Comparison of ENCODE assay signal across 1 cellular context in the genomic region with DNA sequence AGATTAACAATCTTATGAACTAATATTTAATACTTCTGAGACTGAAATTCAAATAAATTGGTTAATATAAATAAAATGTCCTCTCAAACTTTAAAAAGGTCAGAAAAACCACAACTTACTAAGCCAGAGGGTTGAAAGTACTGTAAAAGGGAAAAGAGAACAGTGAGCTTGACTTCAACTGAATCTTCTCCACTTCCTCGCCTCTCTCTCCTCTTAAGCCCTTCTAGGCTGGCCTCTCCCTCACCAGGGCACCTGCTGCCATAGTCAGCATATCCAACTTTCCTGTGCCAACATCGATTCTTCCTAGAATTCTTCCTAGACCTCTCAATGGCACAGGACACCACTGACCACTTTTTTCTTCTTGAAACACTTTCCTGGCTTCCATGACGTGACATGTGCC.
A peak's percentile ranks its signal among the peaks of the same experiment; 100 is the strongest.
TF ChIP-seq lines count a peak whose summit lies in the region.

No MANE protein-coding gene starts in this region.

TF ChIP-seq in GM12878, 131 proteins besides CTCF, POLR2A, EP300 and RAD21 (continued from another document):
- TF ChIP-seq, protein P1, sequence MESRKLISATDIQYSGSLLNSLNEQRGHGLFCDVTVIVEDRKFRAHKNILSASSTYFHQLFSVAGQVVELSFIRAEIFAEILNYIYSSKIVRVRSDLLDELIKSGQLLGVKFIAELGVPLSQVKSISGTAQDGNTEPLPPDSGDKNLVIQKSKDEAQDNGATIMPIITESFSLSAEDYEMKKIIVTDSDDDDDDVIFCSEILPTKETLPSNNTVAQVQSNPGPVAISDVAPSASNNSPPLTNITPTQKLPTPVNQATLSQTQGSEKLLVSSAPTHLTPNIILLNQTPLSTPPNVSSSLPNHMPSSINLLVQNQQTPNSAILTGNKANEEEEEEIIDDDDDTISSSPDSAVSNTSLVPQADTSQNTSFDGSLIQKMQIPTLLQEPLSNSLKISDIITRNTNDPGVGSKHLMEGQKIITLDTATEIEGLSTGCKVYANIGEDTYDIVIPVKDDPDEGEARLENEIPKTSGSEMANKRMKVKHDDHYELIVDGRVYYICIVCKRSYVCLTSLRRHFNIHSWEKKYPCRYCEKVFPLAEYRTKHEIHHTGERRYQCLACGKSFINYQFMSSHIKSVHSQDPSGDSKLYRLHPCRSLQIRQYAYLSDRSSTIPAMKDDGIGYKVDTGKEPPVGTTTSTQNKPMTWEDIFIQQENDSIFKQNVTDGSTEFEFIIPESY (IDR thresholded peaks at IDR 0.05) = no peak
- TF ChIP-seq EED (IDR thresholded peaks at IDR 0.05; ENCODE audit: low read depth) = 0 out of 2 replicates have a peak, but pooled peaks have one; percentile 21
- TF ChIP-seq HDAC6 (IDR thresholded peaks at IDR 0.05; ENCODE audit: unreplicated experiment) = no peak
- no peak for TF ChIP-seq CBX5 (IDR thresholded peaks at IDR 0.05; ENCODE audit: low read depth)
